ENCODE assay signal across 1 cellular context in genomic region chr21:43911015-43911934, GRCh38.
TF ChIP-seq lines count a peak whose summit lies in the region.

No MANE protein-coding gene starts in this region.

TF ChIP-seq in HepG2, 621 proteins besides CTCF, POLR2A, EP300 and RAD21 (continued from another document and continues in another):
- TF ChIP-seq TFDP1 (CRISPR knock-in tag; IDR thresholded peaks at IDR 0.05; ENCODE audit: borderline replicate concordance): no peak; the same call in 1 of the 2 replicates
- TF ChIP-seq TEF (CRISPR knock-in tag; IDR thresholded peaks at IDR 0.05): no peak
- no peak for TF ChIP-seq SMYD3 (CRISPR knock-in tag; IDR thresholded peaks at IDR 0.05)
- TF ChIP-seq ARID4A (CRISPR knock-in tag; IDR thresholded peaks at IDR 0.05; ENCODE audit: borderline replicate concordance): peak; percentile 64
- no peak for TF ChIP-seq FOXK2 (IDR thresholded peaks at IDR 0.05)
- TF ChIP-seq HCFC1 (IDR thresholded peaks at IDR 0.05; ENCODE audit: low read depth, low read length): no peak
- TF ChIP-seq ZNF280B (CRISPR knock-in tag; IDR thresholded peaks at IDR 0.05; ENCODE audit: borderline replicate concordance): peak; percentile 74; the same call in 1 of the 2 replicates
- TF ChIP-seq ZNF17 (CRISPR knock-in tag; IDR thresholded peaks at IDR 0.05): no peak
- TF ChIP-seq HMGXB3 (CRISPR knock-in tag; IDR thresholded peaks at IDR 0.05; ENCODE audit: borderline replicate concordance): no peak
- no peak; the same call in 1 of the 2 replicates for TF ChIP-seq HINFP (CRISPR knock-in tag; IDR thresholded peaks at IDR 0.05; ENCODE audit: low read depth)
- TF ChIP-seq ETV5 (CRISPR knock-in tag; IDR thresholded peaks at IDR 0.05; ENCODE audit: borderline replicate concordance): peak; percentile 25; the same call in 1 of the 2 replicates
- TF ChIP-seq TFDP2 (CRISPR knock-in tag; IDR thresholded peaks at IDR 0.05): no peak
- no peak for TF ChIP-seq RFX5 (IDR thresholded peaks at IDR 0.05; ENCODE audit: low read depth, low read length)
- TF ChIP-seq KLF13 (CRISPR knock-in tag; IDR thresholded peaks at IDR 0.05): no peak
- no peak for TF ChIP-seq HMGXB4 (CRISPR knock-in tag; IDR thresholded peaks at IDR 0.05; ENCODE audit: borderline replicate concordance in 1 of 2, low read depth in 1 of 2)
- TF ChIP-seq CHD2 (IDR thresholded peaks at IDR 0.05; ENCODE audit: low read depth, low read length): no peak
- no peak for TF ChIP-seq BRD4 (CRISPR knock-in tag; IDR thresholded peaks at IDR 0.05)
- TF ChIP-seq ARHGAP35 (CRISPR knock-in tag; IDR thresholded peaks at IDR 0.05; ENCODE audit: borderline replicate concordance): no peak
- no peak for TF ChIP-seq ZNF572 (CRISPR knock-in tag; IDR thresholded peaks at IDR 0.05)
- no peak for TF ChIP-seq SATB2 (CRISPR knock-in tag; IDR thresholded peaks at IDR 0.05)
- no peak for TF ChIP-seq BATF2 (CRISPR knock-in tag; IDR thresholded peaks at IDR 0.05)
- no peak for TF ChIP-seq ARID2 (CRISPR knock-in tag; IDR thresholded peaks at IDR 0.05; ENCODE audit: borderline replicate concordance)
- no peak for TF ChIP-seq NR0B2 (CRISPR knock-in tag; IDR thresholded peaks at IDR 0.05)
- TF ChIP-seq ISL2 (CRISPR knock-in tag; IDR thresholded peaks at IDR 0.05): 0 out of 2 replicates have a peak, but pooled peaks have one; percentile 15
- TF ChIP-seq ATF1 (CRISPR knock-in tag; IDR thresholded peaks at IDR 0.05): no peak
- peak; percentile 45; the same call in 1 of the 2 replicates for TF ChIP-seq HDAC2 (CRISPR knock-in tag; IDR thresholded peaks at IDR 0.05)
- 0 out of 2 replicates have a peak, but pooled peaks have one; percentile 33 for TF ChIP-seq MEF2D (CRISPR knock-in tag; IDR thresholded peaks at IDR 0.05)
- 0 out of 2 replicates have a peak, but pooled peaks have one; percentile 26 for TF ChIP-seq NFKB2 (CRISPR knock-in tag; IDR thresholded peaks at IDR 0.05; ENCODE audit: borderline replicate concordance)
- TF ChIP-seq ZSCAN21 (CRISPR knock-in tag; IDR thresholded peaks at IDR 0.05; ENCODE audit: borderline replicate concordance): peak; percentile 53; the same call in 1 of the 2 replicates
- peak; percentile 78; the same call in 1 of the 2 replicates for TF ChIP-seq MTA1 (CRISPR knock-in tag; IDR thresholded peaks at IDR 0.05; ENCODE audit: borderline replicate concordance)
- TF ChIP-seq ZNF446 (CRISPR knock-in tag; IDR thresholded peaks at IDR 0.05): no peak
- TF ChIP-seq ZNF879 (CRISPR knock-in tag; IDR thresholded peaks at IDR 0.05): no peak
- TF ChIP-seq XRCC5 (optimal IDR thresholded peaks at IDR 0.05; ENCODE audit: low read length): peak; percentile 54
- TF ChIP-seq NKX3-1 (CRISPR knock-in tag; IDR thresholded peaks at IDR 0.05): no peak
- peak; percentile 82 for TF ChIP-seq ZNF687 (CRISPR knock-in tag; IDR thresholded peaks at IDR 0.05)
